Comparison of ENCODE assay signal across 30 cellular contexts in the genomic region with DNA sequence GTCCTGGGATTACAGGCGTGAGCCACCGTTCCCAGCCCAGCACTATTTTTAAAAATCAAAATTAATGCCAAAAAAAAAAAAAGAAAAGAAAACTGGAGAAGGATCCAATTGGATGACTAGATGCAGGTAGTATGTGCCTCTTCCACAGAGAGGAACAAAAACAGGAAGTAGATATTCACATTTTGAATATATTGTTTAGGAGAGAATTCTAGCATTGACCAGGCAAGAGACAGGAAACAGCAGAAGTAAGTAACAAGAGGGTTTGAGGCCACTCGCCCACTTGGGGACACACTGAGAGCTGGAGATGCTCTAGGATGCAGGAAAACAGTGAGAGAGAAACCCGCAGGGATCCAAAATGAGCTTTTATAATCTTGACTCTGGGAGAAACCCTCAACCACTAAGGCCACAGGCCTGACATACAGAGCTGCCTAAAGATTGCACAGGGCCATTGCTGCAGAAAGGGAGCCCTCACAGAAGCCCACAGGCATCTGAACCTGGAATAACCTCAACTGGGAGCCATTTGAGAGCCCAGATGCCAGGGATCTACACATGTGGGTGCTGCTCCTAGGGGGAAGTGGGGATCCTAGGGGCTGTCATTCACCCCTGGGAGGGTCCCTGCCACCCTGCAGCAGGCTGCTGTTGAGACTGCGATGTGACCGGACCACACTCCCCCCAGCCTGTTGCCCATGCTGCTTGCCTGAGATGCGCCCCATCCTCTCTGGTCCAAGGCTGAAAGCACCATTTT. TPM values are rescaled to one million over a fixed set of nuclear protein-coding genes. Genes with fewer than 3 reads are reported as not detected.
"Had no signal": no experiment of that assay in that cellular context is flagged by ENCODE, and none has a peak within 500 bp of the region (broad histone marks: within the 10 kb centered on the region; RNA-seq: fewer than 3 reads in every experiment).

No MANE protein-coding gene starts in this region.

- H3K9me3 Mint-ChIP-seq: activated naive CD4-positive, alpha-beta T cell treated with anti-CD3 and anti-CD28 coated beads, Interleukin-2, amount 10 ng/mL, durations not matched to agents 7 days and 5 days; activated naive CD8-positive, alpha-beta T cell treated with anti-CD3 and anti-CD28 coated beads for 36 hours; activated T-helper 2 cell treated with anti-CD3 and anti-CD28 coated beads, Interferon-gamma antibody, Interleukin-2, Interleukin-4, amounts not matched to agents 10 μg/mL and 5 μg/mL and 100 μg/mL, durations not matched to agents 14 hours and 24 hours and 36 hours had no signal

- H3K4me3 Mint-ChIP-seq: activated naive CD4-positive, alpha-beta T cell treated with anti-CD3 and anti-CD28 coated beads, Interleukin-2, amount 10 ng/mL, durations not matched to agents 7 days and 5 days; activated naive CD8-positive, alpha-beta T cell treated with anti-CD3 and anti-CD28 coated beads for 36 hours; T-helper 17 cell had no signal

- DNase-seq: activated CD4-positive, alpha-beta T cell treated with anti-CD3 and anti-CD28 coated beads for 48 hours; activated CD4-positive, alpha-beta T cell treated with anti-CD3 and anti-CD28 coated beads, Interleukin-2, amount 50 U/mL, for 48 hours; activated CD8-positive, alpha-beta memory T cell treated with anti-CD3 and anti-CD28 coated beads for 24 hours; activated gamma-delta T cell treated with Interleukin-2 at 50 U/mL for 16 hours; activated naive CD4-positive, alpha-beta T cell treated with anti-CD3 and anti-CD28 coated beads, Interleukin-2, amount 10 ng/mL, durations not matched to agents 7 days and 5 days; activated naive CD8-positive, alpha-beta T cell treated with anti-CD3 and anti-CD28 coated beads for 36 hours; activated T-cell treated with anti-CD3 and anti-CD28 coated beads, Interleukin-2, amount 50 U/mL, for 48 hours; brain microvascular endothelial cell; Karpas-422; MM.1S; NCI-H1092 treated with DMSO at 0.1 percent for 48 hours; NCI-H1417 treated with DMSO at 0.1 percent for 48 hours; NCI-H1694; NCI-H2029; NCI-H2107; NCI-H2171 treated with DMSO at 0.1 percent for 48 hours; NCI-H226; NCI-H526; NCI-H774; RPMI8226; T-helper 17 cell; T-helper 9 cell; WERI-Rb-1 had no signal

- H3K27ac Mint-ChIP-seq: activated naive CD4-positive, alpha-beta T cell treated with anti-CD3 and anti-CD28 coated beads, Interleukin-2, amount 10 ng/mL, durations not matched to agents 7 days and 5 days; activated naive CD8-positive, alpha-beta T cell treated with anti-CD3 and anti-CD28 coated beads for 36 hours; activated T-helper 2 cell treated with anti-CD3 and anti-CD28 coated beads, Interferon-gamma antibody, Interleukin-2, Interleukin-4, amounts not matched to agents 10 μg/mL and 5 μg/mL and 100 μg/mL, durations not matched to agents 14 hours and 24 hours and 36 hours; T-helper 17 cell had no signal

- ATAC-seq: Panc1, Right ventricle myocardium inferior, T-helper 17 cell had no signal

- H3K36me3 Mint-ChIP-seq: activated naive CD4-positive, alpha-beta T cell treated with anti-CD3 and anti-CD28 coated beads, Interleukin-2, amount 10 ng/mL, durations not matched to agents 7 days and 5 days; activated naive CD8-positive, alpha-beta T cell treated with anti-CD3 and anti-CD28 coated beads for 36 hours had no signal

RNA-seq across cellular contexts. Expression of a gene that starts 28.2 kb away (rescaled TPM):
- total RNA-seq: activated naive CD8-positive, alpha-beta T cell treated with anti-CD3 and anti-CD28 coated beads for 36 hours; cardiac muscle cell; NCI-H460; OCI-LY7; Right ventricle myocardium inferior; SJSA1 had no signal

RNA-seq across cellular contexts. Expression of a gene that starts 51.8 kb away (rescaled TPM):
- total RNA-seq: activated naive CD8-positive, alpha-beta T cell treated with anti-CD3 and anti-CD28 coated beads for 36 hours; activated T-helper 2 cell treated with anti-CD3 and anti-CD28 coated beads, Interferon-gamma antibody, Interleukin-2, Interleukin-4, amounts not matched to agents 10 μg/mL and 5 μg/mL and 100 μg/mL, durations not matched to agents 14 hours and 24 hours and 36 hours; cardiac muscle cell; NCI-H460; OCI-LY7; Right ventricle myocardium inferior; SJSA1; T-helper 17 cell had no signal

RNA-seq across cellular contexts. Expression of a gene that starts 53.3 kb away (rescaled TPM):
- total RNA-seq: activated naive CD8-positive, alpha-beta T cell treated with anti-CD3 and anti-CD28 coated beads for 36 hours; activated T-helper 2 cell treated with anti-CD3 and anti-CD28 coated beads, Interferon-gamma antibody, Interleukin-2, Interleukin-4, amounts not matched to agents 10 μg/mL and 5 μg/mL and 100 μg/mL, durations not matched to agents 14 hours and 24 hours and 36 hours; cardiac muscle cell; NCI-H460; OCI-LY7; Right ventricle myocardium inferior; SJSA1; T-helper 17 cell had no signal
